ENCODE assay signal across 30 cellular contexts in the genomic region with DNA sequence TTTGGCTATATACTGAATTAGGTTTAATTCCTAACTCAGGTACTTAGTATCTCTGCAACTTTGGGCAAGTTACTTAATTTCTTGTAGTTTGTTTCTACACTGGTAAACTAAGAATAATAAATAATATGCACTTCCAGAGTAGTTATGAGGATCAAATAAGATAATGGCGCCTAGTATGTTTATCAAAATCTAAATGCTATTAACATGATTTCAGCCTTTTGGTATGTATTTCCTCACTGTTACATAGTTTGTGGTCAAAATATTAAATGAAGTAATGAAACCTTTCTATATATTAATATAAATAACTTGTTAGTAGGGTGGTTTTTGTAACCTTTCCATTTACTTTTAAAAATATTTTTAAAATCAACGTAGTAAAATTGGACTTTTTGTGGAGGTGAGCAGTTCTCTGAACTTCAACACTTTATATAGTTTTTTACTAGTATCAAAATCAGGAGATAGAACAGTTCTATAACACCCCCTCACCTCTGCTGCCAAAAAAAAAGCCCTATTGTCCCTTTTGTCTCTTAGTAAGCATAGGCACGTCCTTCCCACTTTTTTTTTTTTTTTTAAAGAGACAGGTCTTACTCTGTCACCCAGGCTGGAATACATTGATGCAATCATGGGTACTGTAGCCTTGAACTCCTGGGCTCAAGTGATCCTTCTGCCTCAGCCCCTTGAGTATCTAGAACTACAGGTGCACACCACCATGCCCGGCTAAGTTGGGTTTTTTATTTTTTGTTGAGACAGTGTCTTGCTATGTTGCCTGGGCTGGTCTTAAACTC. TPM values are rescaled to one million over a fixed set of nuclear protein-coding genes. Genes with fewer than 3 reads are reported as not detected.
"Had no signal": no experiment of that assay in that cellular context is flagged by ENCODE, and none has a peak within 500 bp of the region (broad histone marks: within the 10 kb centered on the region; RNA-seq: fewer than 3 reads in every experiment).

No MANE protein-coding gene starts in this region.

- H3K4me3 Mint-ChIP-seq: activated CD4-positive, alpha-beta T cell treated with anti-CD3 and anti-CD28 coated beads, Interleukin-2, amount 10 ng/mL, durations not matched to agents 7 days and 5 days; activated CD8-positive, alpha-beta T cell treated with anti-CD3 and anti-CD28 coated beads, Interleukin-2, amount 10 ng/mL, durations not matched to agents 7 days and 5 days; activated naive CD8-positive, alpha-beta T cell treated with anti-CD3 and anti-CD28 coated beads, Interleukin-2, amount 10 ng/mL, durations not matched to agents 7 days and 5 days; activated T-cell treated with anti-CD3 and anti-CD28 coated beads, Interleukin-2, amount 50 U/mL, for 24 hours; brain; central memory CD8-positive, alpha-beta T cell; nephron progenitor cell; T-helper 1 cell treated with Interleukin-12 subunit alpha and Interleukin-12 subunit beta and Interleukin-4 antibody, amounts not matched to agents 30 μg/mL and 1 μg/mL, for 36 hours had no signal

- H3K4me1 ChIP-seq: left lung had no signal

- H3K27me3 Mint-ChIP-seq: activated CD4-positive, alpha-beta T cell treated with anti-CD3 and anti-CD28 coated beads, Interleukin-2, amount 10 ng/mL, durations not matched to agents 7 days and 5 days; activated naive CD8-positive, alpha-beta T cell treated with anti-CD3 and anti-CD28 coated beads, Interleukin-2, amount 10 ng/mL, durations not matched to agents 7 days and 5 days; activated T-cell treated with anti-CD3 and anti-CD28 coated beads, Interleukin-2, amount 50 U/mL, for 24 hours; brain; central memory CD8-positive, alpha-beta T cell had no signal

- H3K27ac Mint-ChIP-seq: activated CD4-positive, alpha-beta T cell treated with anti-CD3 and anti-CD28 coated beads, Interleukin-2, amount 10 ng/mL, durations not matched to agents 7 days and 5 days; activated CD8-positive, alpha-beta T cell treated with anti-CD3 and anti-CD28 coated beads, Interleukin-2, amount 10 ng/mL, durations not matched to agents 7 days and 5 days; activated naive CD8-positive, alpha-beta T cell treated with anti-CD3 and anti-CD28 coated beads, Interleukin-2, amount 10 ng/mL, durations not matched to agents 7 days and 5 days; activated T-cell treated with anti-CD3 and anti-CD28 coated beads, Interleukin-2, amount 50 U/mL, for 24 hours; activated T-helper 2 cell treated with anti-CD3 and anti-CD28 coated beads, Interferon-gamma antibody, Interleukin-2, Interleukin-4, amounts not matched to agents 10 μg/mL and 5 μg/mL and 100 μg/mL, durations not matched to agents 14 hours and 24 hours and 36 hours; brain; nephron progenitor cell; T-helper 1 cell treated with Interleukin-12 subunit alpha and Interleukin-12 subunit beta and Interleukin-4 antibody, amounts not matched to agents 30 μg/mL and 1 μg/mL, for 36 hours had no signal

- ATAC-seq: activated CD4-positive, CD25-positive, alpha-beta regulatory T cell treated with anti-CD3 and anti-CD28 coated beads, Interleukin-2, amount 50 U/mL, for 24 hours; activated CD8-positive, alpha-beta T cell treated with anti-CD3 and anti-CD28 coated beads, Interleukin-2, amount 10 ng/mL, durations not matched to agents 7 days and 5 days; esophagus mucosa; left lung had no signal

- H3K27me3 ChIP-seq: left lung, sigmoid colon, tibial artery, vagina had no signal

- H3K27ac ChIP-seq: left lung, sigmoid colon, tibial artery, vagina had no signal

- H3K9me3 Mint-ChIP-seq: activated CD4-positive, alpha-beta T cell treated with anti-CD3 and anti-CD28 coated beads, Interleukin-2, amount 10 ng/mL, durations not matched to agents 7 days and 5 days; activated T-cell treated with anti-CD3 and anti-CD28 coated beads, Interleukin-2, amount 50 U/mL, for 24 hours; central memory CD8-positive, alpha-beta T cell had no signal

- H3K4me3 ChIP-seq: left lung, sigmoid colon, tibial artery, vagina had no signal

- H3K4me1 Mint-ChIP-seq: central memory CD8-positive, alpha-beta T cell; nephron progenitor cell had no signal

- H3K9me3 ChIP-seq: left lung, sigmoid colon, tibial artery, vagina had no signal

- DNase-seq: activated CD4-positive, alpha-beta T cell treated with anti-CD3 and anti-CD28 coated beads, Interleukin-2, amount 10 ng/mL, durations not matched to agents 7 days and 5 days; activated CD8-positive, alpha-beta T cell treated with anti-CD3 and anti-CD28 coated beads, Interleukin-2, amount 10 ng/mL, durations not matched to agents 7 days and 5 days; activated naive CD4-positive, alpha-beta T cell treated with Interleukin-2 at 50 U/mL for 16 hours; activated naive CD8-positive, alpha-beta T cell treated with anti-CD3 and anti-CD28 coated beads, Interleukin-2, amount 10 ng/mL, durations not matched to agents 7 days and 5 days; activated T-cell treated with anti-CD3 and anti-CD28 coated beads, Interleukin-2, amount 50 U/mL, for 24 hours; cortex of kidney; effector CD4-positive, alpha-beta T cell; foreskin fibroblast; glutamatergic neuron; hypothalamus; left lung; midbrain; nephron progenitor cell; nucleus accumbens; sigmoid colon; stimulated activated CD4-positive, alpha-beta T cell treated with anti-CD3 and anti-CD28 coated beads, Interleukin-12 subunit alpha, Interleukin-12 subunit beta, amount 100 ng/mL, for 4 hours; stimulated activated CD4-positive, alpha-beta T cell treated with anti-CD3 and anti-CD28 coated beads, Interleukin-1b, Interleukin-23, amount 100 ng/mL, for 48 hours; stimulated activated naive CD4-positive, alpha-beta T cell treated with Interleukin-2 at 50 U/mL for 16 hours; substantia nigra; tibial artery had no signal

RNA-seq across cellular contexts. Expression of gene MAP3K19, which starts 49.6 kb away (rescaled TPM):
- total RNA-seq: activated CD4-positive, alpha-beta T cell treated with anti-CD3 and anti-CD28 coated beads, Interleukin-2, amount 10 ng/mL, durations not matched to agents 7 days and 5 days; activated CD8-positive, alpha-beta T cell treated with anti-CD3 and anti-CD28 coated beads, Interleukin-2, amount 10 ng/mL, durations not matched to agents 7 days and 5 days; activated naive CD8-positive, alpha-beta T cell treated with anti-CD3 and anti-CD28 coated beads, Interleukin-2, amount 10 ng/mL, durations not matched to agents 7 days and 5 days; activated T-helper 2 cell treated with anti-CD3 and anti-CD28 coated beads, Interferon-gamma antibody, Interleukin-2, Interleukin-4, amounts not matched to agents 10 μg/mL and 5 μg/mL and 100 μg/mL, durations not matched to agents 14 hours and 24 hours and 36 hours; esophagus mucosa; kidney epithelial cell; lung microvascular endothelial cell; myocyte; sigmoid colon; vagina had no signal
- polyA plus RNA-seq: sigmoid colon had no signal
